In genomic region chr6:33868143-33868542, GRCh38 we compare ENCODE assay signal across 29 cellular contexts.
"Had no signal": no experiment of that assay in that cellular context is flagged by ENCODE, and none has a peak within 500 bp of the region (broad histone marks: within the 10 kb centered on the region; RNA-seq: fewer than 3 reads in every experiment).

No MANE protein-coding gene starts in this region.

- H3K27ac Mint-ChIP-seq: activated CD4-positive, alpha-beta T cell treated with anti-CD3 and anti-CD28 coated beads for 36 hours; activated CD8-positive, alpha-beta T cell treated with anti-CD3 and anti-CD28 coated beads, Interleukin-2, amount 10 ng/mL, durations not matched to agents 7 days and 5 days; activated naive CD8-positive, alpha-beta T cell treated with anti-CD3 and anti-CD28 coated beads, Interleukin-2, amount 10 ng/mL, durations not matched to agents 7 days and 5 days; activated T-cell treated with anti-CD3 and anti-CD28 coated beads, Interleukin-2, amount 50 U/mL, for 72 hours; nephron progenitor cell; progenitor cell of endocrine pancreas; stimulated activated naive CD8-positive, alpha-beta T cell treated with anti-CD3 and anti-CD28 coated beads, Interleukin-15, Interleukin-2, amounts not matched to agents 100 ng/mL and 50 ng/mL, for 24 hours had no signal

- H3K36me3 ChIP-seq: ascending aorta, cardiac muscle cell, colonic mucosa, esophagus squamous epithelium, ovary, right lobe of liver, thoracic aorta had no signal

- H3K4me3 ChIP-seq: ascending aorta, cardiac muscle cell, colonic mucosa, esophagus squamous epithelium, lung, mucosa of descending colon, ovary, right lobe of liver, skin epidermis, thoracic aorta had no signal

- ATAC-seq: activated CD4-positive, alpha-beta T cell treated with anti-CD3 and anti-CD28 coated beads for 36 hours; activated CD8-positive, alpha-beta T cell treated with anti-CD3 and anti-CD28 coated beads, Interleukin-2, amount 10 ng/mL, durations not matched to agents 7 days and 5 days; activated T-cell treated with anti-CD3 and anti-CD28 coated beads, Interleukin-2, amount 50 U/mL, for 72 hours; left lobe of liver; mucosa of descending colon; right lobe of liver had no signal

- H3K4me1 ChIP-seq: ascending aorta, colonic mucosa, esophagus squamous epithelium, right lobe of liver had no signal

- H3K27ac ChIP-seq: ascending aorta, cardiac muscle cell, colonic mucosa, epithelial cell of prostate, esophagus squamous epithelium, ovary, right lobe of liver, skin epidermis, thoracic aorta had no signal

- H3K27me3 ChIP-seq: ascending aorta, cardiac muscle cell, colonic mucosa, ovary, right lobe of liver had no signal

- DNase-seq: activated CD4-positive, alpha-beta T cell treated with anti-CD3 and anti-CD28 coated beads for 36 hours; activated CD4-positive, CD25-positive, alpha-beta regulatory T cell; activated CD8-positive, alpha-beta T cell treated with anti-CD3 and anti-CD28 coated beads, Interleukin-2, amount 10 ng/mL, durations not matched to agents 7 days and 5 days; activated naive CD4-positive, alpha-beta T cell; activated naive CD8-positive, alpha-beta T cell treated with anti-CD3 and anti-CD28 coated beads, Interleukin-2, amount 10 ng/mL, durations not matched to agents 7 days and 5 days; activated T-cell treated with anti-CD3 and anti-CD28 coated beads for 4 hours; activated T-cell treated with anti-CD3 and anti-CD28 coated beads, Interleukin-2, amount 50 U/mL, for 72 hours; cerebellar nuclear complex; colonic mucosa; effector CD8-positive, alpha-beta T cell; esophagus squamous epithelium; kidney glomerular epithelial cell; mucosa of descending colon; nephron progenitor cell; ovary; stimulated activated CD4-positive, alpha-beta T cell treated with anti-CD3 and anti-CD28 coated beads, Interleukin-12 subunit alpha, Interleukin-12 subunit beta, amount 100 ng/mL, for 4 hours; stimulated activated CD4-positive, alpha-beta T cell treated with anti-CD3 and anti-CD28 coated beads, Interleukin-4, amount 100 ng/mL, for 1 hour; trophoblast cell had no signal

- H3K4me3 Mint-ChIP-seq: activated CD4-positive, alpha-beta T cell treated with anti-CD3 and anti-CD28 coated beads for 36 hours; activated CD8-positive, alpha-beta T cell treated with anti-CD3 and anti-CD28 coated beads, Interleukin-2, amount 10 ng/mL, durations not matched to agents 7 days and 5 days; activated naive CD8-positive, alpha-beta T cell treated with anti-CD3 and anti-CD28 coated beads, Interleukin-2, amount 10 ng/mL, durations not matched to agents 7 days and 5 days; activated T-cell treated with anti-CD3 and anti-CD28 coated beads, Interleukin-2, amount 50 U/mL, for 72 hours; brain; nephron progenitor cell; stimulated activated naive CD8-positive, alpha-beta T cell treated with anti-CD3 and anti-CD28 coated beads, Interleukin-15, Interleukin-2, amounts not matched to agents 100 ng/mL and 50 ng/mL, for 24 hours had no signal

- H3K9me3 ChIP-seq: ascending aorta, colonic mucosa, esophagus squamous epithelium, mucosa of descending colon, ovary, right lobe of liver, thoracic aorta had no signal

- H3K36me3 Mint-ChIP-seq: brain had no signal
